8 cellular contexts compared by ENCODE assay signal in genomic region chr12:92035477-92035876, GRCh38.
DNase-seq lines count a peak whose midpoint lies in the region; ATAC-seq and TF ChIP-seq lines count a peak whose summit lies in the region.

No MANE protein-coding gene starts in this region.

- H3K23ac ChIP-seq in trophoblast cell (ENCODE audit: low read length): no peak overlapping the region

- H3K4me3 ChIP-seq in stomach (peak overlapping the region in 2 of 4 donors; percentile 28 to 43), aorta (ENCODE audit: low read length in 2 of 2) (no peak overlapping the region), trophoblast cell (ENCODE audit: low read depth, low read length) (no peak overlapping the region)

- 54 to 74% (median 65%) methylated on average over 1 of the region's 1 CpG for WGBS in stomach, 5 donors
- WGBS in aorta, 2 donors: 88 to 95% methylated on average over 1 of the region's 1 CpG
- no CpG with 5 or more reads among the region's 1 CpG for WGBS in trophoblast cell (ENCODE audit: extremely low coverage, insufficient coverage, insufficient read length)

- peak overlapping the region; percentile 96 for H3K27ac ChIP-seq in foreskin keratinocyte
- H3K27ac ChIP-seq in stomach: peak overlapping the region in 4 of 5 donors; percentile 56 to 86 (median 78)
- H3K27ac ChIP-seq in aorta (ENCODE audit: low read depth in 1 of 2, low read length in 2 of 2): no peak overlapping the region
- H3K27ac ChIP-seq in trophoblast cell (ENCODE audit: low read depth, low read length): no peak overlapping the region

- TF ChIP-seq EP300 in stomach (IDR thresholded peaks at IDR 0.05): no peak

- H3K4me3 Mint-ChIP-seq in T-helper 2 cell treated with Interferon-gamma antibody and Interleukin-4, amounts not matched to agents 5 μg/mL and 100 μg/mL, for 36 hours: peak overlapping the region; percentile 96
- H3K4me3 Mint-ChIP-seq in T-cell: peak overlapping the region; percentile 88 to 90 (median 90)

- H3K9me3 ChIP-seq in stomach: no peaks in the 10 kb centered on the region
- no peaks in the 10 kb centered on the region for H3K9me3 ChIP-seq in aorta (ENCODE audit: control insufficient read depth, low read length)
- H3K9me3 ChIP-seq in trophoblast cell (ENCODE audit: insufficient read depth, low read depth, low read length): no peaks in the 10 kb centered on the region

- H3K36me3 Mint-ChIP-seq in T-helper 2 cell treated with Interferon-gamma antibody and Interleukin-4, amounts not matched to agents 5 μg/mL and 100 μg/mL, for 36 hours (ENCODE audit: low read depth): peaks cover 5% of the 10 kb centered on the region
- H3K36me3 Mint-ChIP-seq in T-cell: no peaks in the 10 kb centered on the region

- H3K4ac ChIP-seq in trophoblast cell (ENCODE audit: low read depth, low read length): no peak overlapping the region

- H3K27ac Mint-ChIP-seq in T-helper 2 cell treated with Interferon-gamma antibody and Interleukin-4, amounts not matched to agents 5 μg/mL and 100 μg/mL, for 36 hours: peak overlapping the region; percentile 97
- peak overlapping the region; percentile 100 for H3K27ac Mint-ChIP-seq in T-cell

- H3K36me3 ChIP-seq in stomach: no peaks in the 10 kb centered on the region
- H3K36me3 ChIP-seq in aorta (ENCODE audit: control insufficient read depth in 1 of 2, insufficient read depth in 2 of 2, low read length in 1 of 2): no peaks in the 10 kb centered on the region
- H3K36me3 ChIP-seq in trophoblast cell (ENCODE audit: control insufficient read depth in 1 of 2, insufficient read depth in 2 of 2, low read length in 2 of 2): no peaks in the 10 kb centered on the region

- intact Hi-C loops in stomach (cut with DNase I; ENCODE audit: low total_unique reads): no loop called here
- intact Hi-C loops in aorta (cut with DNase I): no loop called here

- H2BK120ac ChIP-seq in trophoblast cell (ENCODE audit: insufficient read depth, low read length, poor library complexity): no peak overlapping the region

- no peak for DNase-seq in T-helper 2 cell treated with Interferon-gamma antibody and Interleukin-4, amounts not matched to agents 5 μg/mL and 100 μg/mL, for 36 hours (ENCODE audit: low spot score)
- DNase-seq in T-helper 2 cell: no peak
- no peak for DNase-seq in T-cell
- DNase-seq in foreskin keratinocyte: no peak
- DNase-seq in stomach: no peak
- no peak for DNase-seq in RKO (ENCODE audit: low spot score)
- no peak for DNase-seq in aorta
- DNase-seq in trophoblast cell: no peak

- no peaks in the 10 kb centered on the region for H3K27me3 Mint-ChIP-seq in T-helper 2 cell treated with Interferon-gamma antibody and Interleukin-4, amounts not matched to agents 5 μg/mL and 100 μg/mL, for 36 hours (ENCODE audit: low read depth)
- no peaks in the 10 kb centered on the region for H3K27me3 Mint-ChIP-seq in T-cell

- no peak overlapping the region for H3K18ac ChIP-seq in trophoblast cell (ENCODE audit: low read length)

- TF ChIP-seq CTCF in foreskin keratinocyte (conservative IDR thresholded peaks at IDR 0.05): no peak
- TF ChIP-seq CTCF in stomach (IDR thresholded peaks at IDR 0.05): no peak

- H2AK5ac ChIP-seq in trophoblast cell (ENCODE audit: low read length): no peak overlapping the region

- H4K91ac ChIP-seq in trophoblast cell (ENCODE audit: low read depth, low read length): no peak overlapping the region

- H3K9ac ChIP-seq in trophoblast cell (ENCODE audit: low read length): no peak overlapping the region

- POLR2A ChIA-PET in T-cell (lab: Charles Lee): interaction anchor here (0.7 to 1.8 kb wide), 3 partner anchors 99 to 110 kb away, joined by 3 to 6 read pairs (median 3); partner anchors contain the start of gene BTG1 (in 1 of the 2)

- TF ChIP-seq POLR2A in stomach (IDR thresholded peaks at IDR 0.05): no peak

- CTCF ChIA-PET in T-cell (lab: Charles Lee): no interaction called here

- H3K4me2 ChIP-seq in trophoblast cell (ENCODE audit: low read length): no peak overlapping the region

- peaks cover 60% of the 10 kb centered on the region for H3K4me1 Mint-ChIP-seq in T-helper 2 cell treated with Interferon-gamma antibody and Interleukin-4, amounts not matched to agents 5 μg/mL and 100 μg/mL, for 36 hours (ENCODE audit: low read depth)
- peaks cover 87 to 92% (median 88%) of the 10 kb centered on the region in 3 donors for H3K4me1 Mint-ChIP-seq in T-cell

- no peak overlapping the region for H4K8ac ChIP-seq in trophoblast cell (ENCODE audit: low read depth, low read length)

- H3K79me1 ChIP-seq in trophoblast cell (ENCODE audit: low read length): no peaks in the 10 kb centered on the region

- H2BK12ac ChIP-seq in trophoblast cell (ENCODE audit: low read length): no peak overlapping the region

- no peak overlapping the region for H4K12ac ChIP-seq in trophoblast cell (ENCODE audit: low read depth, low read length)

- H3K79me2 ChIP-seq in trophoblast cell (ENCODE audit: control insufficient read depth, insufficient read depth, low read length, poor library complexity): no peaks in the 10 kb centered on the region

- no peaks in the 10 kb centered on the region for H3K27me3 ChIP-seq in foreskin keratinocyte
- H3K27me3 ChIP-seq in stomach: no peaks in the 10 kb centered on the region
- no peaks in the 10 kb centered on the region for H3K27me3 ChIP-seq in aorta (ENCODE audit: control insufficient read depth in 1 of 2, insufficient read depth in 2 of 2, low read length in 1 of 2)
- no peaks in the 10 kb centered on the region for H3K27me3 ChIP-seq in trophoblast cell (ENCODE audit: insufficient read depth, low read length)

- no peak overlapping the region for H3K14ac ChIP-seq in trophoblast cell (ENCODE audit: low read length)

- no peak overlapping the region for H2BK5ac ChIP-seq in trophoblast cell (ENCODE audit: low read depth, low read length, poor library complexity)

- peaks cover 29% of the 10 kb centered on the region for H3K4me1 ChIP-seq in foreskin keratinocyte
- H3K4me1 ChIP-seq in stomach: peaks cover 3 to 60% (median 41%) of the 10 kb centered on the region in 4 donors
- H3K4me1 ChIP-seq in aorta (ENCODE audit: control insufficient read depth in 1 of 2, insufficient read depth in 2 of 2, low read length in 2 of 2): no peaks in the 10 kb centered on the region
- H3K4me1 ChIP-seq in trophoblast cell (ENCODE audit: control insufficient read depth in 1 of 2, insufficient read depth in 2 of 2, low read length in 2 of 2): peaks cover 0 to 2% of the 10 kb centered on the region in 2 experiments

- ATAC-seq in T-cell (replicated peaks in 1 of 4) (no peak), foreskin keratinocyte (no peak), aorta (ENCODE audit: low FRiP score) (no peak)

- no peak overlapping the region for H2AFZ ChIP-seq in trophoblast cell (ENCODE audit: insufficient read depth, low read length, poor library complexity)

- peaks cover 5% of the 10 kb centered on the region for H3K9me3 Mint-ChIP-seq in T-helper 2 cell treated with Interferon-gamma antibody and Interleukin-4, amounts not matched to agents 5 μg/mL and 100 μg/mL, for 36 hours
- peaks cover 0 to 6% (median 5%) of the 10 kb centered on the region in 3 donors for H3K9me3 Mint-ChIP-seq in T-cell

Comparison
In these comparisons a context has a peak if more than half of its experiments do, and no peak if none do; other contexts are left out.
1. H3K27ac ChIP-seq: peak in foreskin keratinocyte (single experiment) and stomach (4 of 5); none in aorta (0 of 2) and trophoblast cell (single experiment).